ENCODE assay signal across 8 cellular contexts in genomic region chr19:43619262-43620060, GRCh38. TPM values are rescaled to one million over a fixed set of nuclear protein-coding genes. Genes with fewer than 3 reads are reported as not detected.
DNase-seq lines count a peak whose midpoint lies in the region; ATAC-seq and TF ChIP-seq lines count a peak whose summit lies in the region.

Gene ZNF428 (minus strand): TSS chr19:43619629. CDS start chr19:43614304, 5,325 bp downstream.

- no peaks in the 10 kb centered on the region for H3K9me3 ChIP-seq in spleen

- peaks cover 4 to 54% (median 18%) of the 10 kb centered on the region in 6 donors for H3K4me1 ChIP-seq in spleen

- whole genome bisulfite sequencing in spleen, 5 donors, result 0 to 1% (median 0%) methylated on average over 24 to 81 of the region's 81 CpGs

- H3K4me3 ChIP-seq in spleen, result peak within 1 kb of the TSS; percentile 56 to 93 (median 78)

- ATAC-seq in GM18873 (IDR thresholded peaks at IDR 0.05; ENCODE audit: low FRiP score, unreplicated experiment) (peak; percentile 65), HG03135 (IDR thresholded peaks at IDR 0.05; ENCODE audit: unreplicated experiment) (peak; percentile 63)

- TF ChIP-seq CTCF in spleen (IDR thresholded peaks at IDR 0.05 in 8 of 11, conservative IDR thresholded peaks at IDR 0.05 in 3 of 11), result peak in 2 of 11 experiments; percentile 6 to 9

- DNase-seq in AG08395 (ENCODE audit: low spot score), result peak; percentile 98
- DNase-seq in NCI-H2227 treated with DMSO at 0.1 percent for 48 hours (lab: John Stamatoyannopoulos, UW), result peak; percentile 85
- peak; percentile 76 for DNase-seq in activated CD4-positive, CD25-positive, alpha-beta regulatory T cell treated with anti-CD3 and anti-CD28 coated beads, Interleukin-2, amount 50 U/mL, for 16 hours (ENCODE audit: low read depth, low spot score)
- peak; percentile 89 for DNase-seq in central memory CD4-positive, alpha-beta T cell
- peak; percentile 91 for DNase-seq in iris pigment epithelial cell (ENCODE audit: low read depth)
- DNase-seq in spleen, result peak; percentile 96

- peaks cover 0 to 2% (median 0%) of the 10 kb centered on the region in 6 donors for H3K36me3 ChIP-seq in spleen

- intact Hi-C loops in spleen (cut with DNase I; ENCODE audit: low total_unique reads), result no loop called here

- TF ChIP-seq POLR2A in spleen (IDR thresholded peaks at IDR 0.05), result peak; percentile 43 to 74 (median 44)

- H3K27ac ChIP-seq in spleen, result peak within 1 kb of the TSS; percentile 80 to 96 (median 94)

- H3K27me3 ChIP-seq in spleen (replicated peaks in 1 of 7), result no peaks in the 10 kb centered on the region

RNA-seq across cellular contexts. Expression of gene ZNF428, which starts in this region (rescaled TPM):
- total RNA-seq in spleen, result 10 to 100 TPM; 19.9 to 29.4 (median 26.2) TPM
- polyA plus RNA-seq in spleen, result 10 to 100 TPM; 36.0 to 54.7 (median 51.9) TPM

Comparison
In these comparisons a context has a peak if more than half of its experiments do, and no peak if none do; other contexts are left out.
1. Peak in every context shown above with its lines: DNase-seq, ATAC-seq, H3K4me3 ChIP-seq and H3K27ac ChIP-seq.